ENCODE assay signal across 19 cellular contexts in the genomic region with DNA sequence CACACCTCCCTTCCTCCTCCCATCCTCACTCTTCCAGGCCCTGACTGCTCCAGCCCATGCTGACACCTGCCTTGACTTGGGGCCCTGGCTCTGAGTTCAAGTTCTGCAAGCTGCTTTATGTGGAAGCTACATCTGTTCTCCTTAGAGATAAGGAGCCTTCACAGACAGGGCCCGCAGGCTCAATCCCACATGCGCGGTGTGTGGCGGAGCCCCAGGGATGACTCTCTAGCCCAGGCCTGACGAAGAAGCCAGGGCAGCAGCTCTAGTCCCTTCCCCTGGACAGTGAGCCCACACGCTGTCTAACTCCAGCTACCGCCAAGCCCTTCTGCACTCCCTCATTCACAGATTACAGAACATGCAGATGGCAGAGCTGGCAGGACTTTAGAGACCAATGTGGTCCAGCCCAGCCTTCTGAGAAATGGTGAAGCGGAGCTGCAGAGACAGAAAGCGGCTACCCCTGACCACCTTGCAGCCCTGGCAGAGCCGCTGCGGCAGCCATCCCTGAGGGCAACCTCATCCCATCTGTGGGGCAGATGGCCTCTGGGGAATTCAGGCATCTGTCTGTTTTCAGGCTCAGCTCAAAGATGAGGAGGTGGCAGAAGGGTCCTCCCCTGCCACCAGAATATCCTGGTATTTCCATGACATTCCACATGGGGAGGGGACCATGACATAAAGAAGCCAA.
"Had no signal": no experiment of that assay in that cellular context is flagged by ENCODE, and none has a peak within 500 bp of the region (broad histone marks: within the 10 kb centered on the region; RNA-seq: fewer than 3 reads in every experiment).

No MANE protein-coding gene starts in this region.

- DNase-seq: activated CD4-positive, alpha-beta T cell treated with anti-CD3 and anti-CD28 coated beads for 1 hour; activated CD4-positive, alpha-beta T cell treated with anti-CD3 and anti-CD28 coated beads, Interleukin-2, amount 50 U/mL, for 1 hour; activated CD8-positive, alpha-beta T cell treated with anti-CD3 and anti-CD28 coated beads, Interleukin-2, amount 10 ng/mL, durations not matched to agents 7 days and 5 days; activated gamma-delta T cell treated with Interleukin-2 at 50 U/mL for 16 hours; body of pancreas; dermis blood vessel endothelial cell; effector memory CD4-positive, alpha-beta T cell; foreskin keratinocyte; kidney; mesendoderm; mucosa of descending colon; nephron progenitor cell; right cardiac atrium; stimulated activated CD4-positive, alpha-beta T cell treated with anti-CD3 and anti-CD28 coated beads, Interleukin-1b, Interleukin-23, amount 100 ng/mL, for 48 hours; uterus; WERI-Rb-1 had no signal

- H3K4me3 Mint-ChIP-seq: activated CD8-positive, alpha-beta T cell treated with anti-CD3 and anti-CD28 coated beads, Interleukin-2, amount 10 ng/mL, durations not matched to agents 7 days and 5 days; activated naive CD4-positive, alpha-beta T cell treated with anti-CD3 and anti-CD28 coated beads, Interleukin-2, amount 50 U/mL, for 24 hours; nephron progenitor cell; stimulated activated naive CD8-positive, alpha-beta T cell treated with anti-CD3 and anti-CD28 coated beads, Interleukin-15, Interleukin-2, amounts not matched to agents 100 ng/mL and 50 ng/mL, for 24 hours had no signal

- H3K36me3 Mint-ChIP-seq: activated naive CD4-positive, alpha-beta T cell treated with anti-CD3 and anti-CD28 coated beads, Interleukin-2, amount 50 U/mL, for 24 hours had no signal

- H3K27ac Mint-ChIP-seq: activated CD8-positive, alpha-beta T cell treated with anti-CD3 and anti-CD28 coated beads, Interleukin-2, amount 10 ng/mL, durations not matched to agents 7 days and 5 days; activated naive CD4-positive, alpha-beta T cell treated with anti-CD3 and anti-CD28 coated beads, Interleukin-2, amount 50 U/mL, for 24 hours; stimulated activated naive CD8-positive, alpha-beta T cell treated with anti-CD3 and anti-CD28 coated beads, Interleukin-15, Interleukin-2, amounts not matched to agents 100 ng/mL and 50 ng/mL, for 24 hours had no signal

- H3K4me1 Mint-ChIP-seq: activated naive CD4-positive, alpha-beta T cell treated with anti-CD3 and anti-CD28 coated beads, Interleukin-2, amount 50 U/mL, for 24 hours had no signal

- ATAC-seq: activated CD8-positive, alpha-beta T cell treated with anti-CD3 and anti-CD28 coated beads, Interleukin-2, amount 10 ng/mL, durations not matched to agents 7 days and 5 days; body of pancreas; foreskin keratinocyte; lower lobe of right lung; mucosa of descending colon; right cardiac atrium had no signal

- H3K9me3 Mint-ChIP-seq: activated naive CD4-positive, alpha-beta T cell treated with anti-CD3 and anti-CD28 coated beads, Interleukin-2, amount 50 U/mL, for 24 hours; nephron progenitor cell had no signal
